In the genomic region with DNA sequence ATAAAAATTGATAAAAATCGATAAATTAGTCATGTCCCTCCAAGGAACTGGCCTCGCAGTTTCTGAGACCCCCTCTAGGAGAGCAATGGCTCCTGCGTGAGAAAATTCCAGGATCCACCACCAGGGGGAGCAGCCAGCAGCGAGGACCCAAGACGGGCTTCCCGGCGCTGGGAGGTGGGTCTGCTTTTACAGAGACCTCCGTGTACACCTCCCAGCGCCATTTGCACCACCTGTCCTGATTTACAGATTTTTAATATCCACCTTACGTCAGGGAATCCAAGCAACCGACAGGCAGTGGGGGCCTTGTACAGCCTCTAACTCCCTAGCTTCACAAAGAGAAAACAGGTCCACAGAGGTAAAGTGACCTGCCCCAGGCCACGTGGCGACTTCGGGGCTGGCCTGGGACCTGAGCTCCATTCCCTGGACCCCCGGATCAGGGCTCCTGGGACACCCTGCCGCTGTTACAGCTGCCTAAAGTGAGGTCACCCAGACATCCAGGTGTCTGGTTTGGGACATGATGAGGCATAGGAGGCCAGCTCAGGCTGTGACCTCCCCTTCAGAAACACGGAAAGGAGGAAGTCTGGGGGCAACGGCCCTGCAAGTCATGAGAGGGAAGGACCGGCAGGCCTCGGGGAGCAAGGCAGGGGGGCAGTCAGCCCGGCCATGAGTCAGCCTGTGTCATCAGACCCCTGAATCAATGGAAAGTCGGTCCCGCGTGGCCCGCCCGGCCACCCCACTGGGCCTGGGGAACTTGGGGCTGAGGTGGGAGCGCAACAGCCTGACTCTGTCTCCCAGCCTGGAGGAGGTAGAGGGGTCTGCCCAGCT, we compare ENCODE assay signal across 8 cellular contexts. TPM values are rescaled to one million over a fixed set of nuclear protein-coding genes. Genes with fewer than 3 reads are reported as not detected.
A peak's percentile ranks its signal among the peaks of the same experiment; 100 is the strongest.
DNase-seq lines count a peak whose midpoint lies in the region; ATAC-seq, FAIRE-seq and TF ChIP-seq lines count a peak whose summit lies in the region.

No MANE protein-coding gene starts in this region.

- H3K27ac ChIP-seq in 22Rv1 = no peak overlapping the region

- peak; percentile 99 for TF ChIP-seq CTCF in 22Rv1 (IDR thresholded peaks at IDR 0.05)

- peak; percentile 70 for DNase-seq in GM12891 (ENCODE audit: insufficient read length, low spot score)
- peak; percentile 4 for DNase-seq in NCI-H82 treated with DMSO at 0.1 percent for 48 hours (lab: John Stamatoyannopoulos, UW; ENCODE audit: unreplicated experiment)
- DNase-seq in activated CD8-positive, alpha-beta memory T cell treated with anti-CD3 and anti-CD28 coated beads for 48 hours (ENCODE audit: low read depth in 2 of 3, low spot score in 2 of 3) = peak; percentile 57 to 89 (median 85)
- DNase-seq in myocyte (ENCODE audit: low read depth) = peak; percentile 67
- DNase-seq in stimulated activated CD8-positive, alpha-beta memory T cell treated with anti-CD3 and anti-CD28 coated beads, Interleukin-7, amount 100 ng/mL, for 4 hours (ENCODE audit: low read depth in 2 of 2) = peak; percentile 70

- no peak for ATAC-seq in GM18873 (IDR thresholded peaks at IDR 0.05; ENCODE audit: low FRiP score, unreplicated experiment)

- no peak for TF ChIP-seq POLR2A in GM12891 (IDR thresholded peaks at IDR 0.05; ENCODE audit: low read depth, low read length)

- peak; percentile 89 for FAIRE-seq in GM12891 (lab: Jason Lieb, UNC)
- peak; percentile 8 for FAIRE-seq in endometrium (lab: Jason Lieb, UNC)

TF ChIP-seq in GM12891, 5 proteins besides CTCF, POLR2A, EP300 and RAD21:
- TF ChIP-seq POLR2AphosphoS5 (IDR thresholded peaks at IDR 0.05; ENCODE audit: low read depth, low read length) (no peak), TAF1 (IDR thresholded peaks at IDR 0.05; ENCODE audit: low read depth, low read length) (no peak), POU2F2 (IDR thresholded peaks at IDR 0.05; ENCODE audit: low read depth, low read length) (no peak), PAX5 (IDR thresholded peaks at IDR 0.05; ENCODE audit: insufficient read depth, low read length, severe bottlenecking) (no peak), SPI1 (IDR thresholded peaks at IDR 0.05; ENCODE audit: low read depth, low read length) (no peak)

RNA-seq across cellular contexts. Expression of gene OSM, which starts 3.5 kb away (rescaled TPM):
- 0.28 TPM for polyA plus RNA-seq in GM12891 (2012; ENCODE audit: low read depth, missing spikeins)
- total RNA-seq in myocyte = not detected in 2 replicates
- 0.08 TPM for polyA plus RNA-seq in myocyte (2012)

RNA-seq across cellular contexts. Expression of gene LIF, which starts 16.6 kb away (rescaled TPM):
- polyA plus RNA-seq in GM12891 (2012; ENCODE audit: low read depth, missing spikeins) = 2.4 TPM
- total RNA-seq in myocyte = 13.5 and 14.8 TPM in 2 replicates
- 151 TPM for polyA plus RNA-seq in myocyte (2012)

RNA-seq across cellular contexts. Expression of gene CASTOR1, which starts 26.2 kb away (rescaled TPM):
- polyA plus RNA-seq in GM12891 (2012; ENCODE audit: low read depth, missing spikeins) = 4.6 TPM
- total RNA-seq in myocyte = 11.3 and 13.3 TPM in 2 replicates
- polyA plus RNA-seq in myocyte (2012) = 30.2 TPM

Comparison
In these comparisons a context has a peak if more than half of its experiments do, and no peak if none do; other contexts are left out.
1. DNase-seq: peak in every context shown above with its lines; median percentile 85 in activated CD8-positive, alpha-beta memory T cell treated with anti-CD3 and anti-CD28 coated beads for 48 hours; 70 in GM12891; 70 in stimulated activated CD8-positive, alpha-beta memory T cell treated with anti-CD3 and anti-CD28 coated beads, Interleukin-7, amount 100 ng/mL, for 4 hours; 67 in myocyte; 4 in NCI-H82 treated with DMSO at 0.1 percent for 48 hours.